8 cellular contexts compared by ENCODE assay signal in the genomic region with DNA sequence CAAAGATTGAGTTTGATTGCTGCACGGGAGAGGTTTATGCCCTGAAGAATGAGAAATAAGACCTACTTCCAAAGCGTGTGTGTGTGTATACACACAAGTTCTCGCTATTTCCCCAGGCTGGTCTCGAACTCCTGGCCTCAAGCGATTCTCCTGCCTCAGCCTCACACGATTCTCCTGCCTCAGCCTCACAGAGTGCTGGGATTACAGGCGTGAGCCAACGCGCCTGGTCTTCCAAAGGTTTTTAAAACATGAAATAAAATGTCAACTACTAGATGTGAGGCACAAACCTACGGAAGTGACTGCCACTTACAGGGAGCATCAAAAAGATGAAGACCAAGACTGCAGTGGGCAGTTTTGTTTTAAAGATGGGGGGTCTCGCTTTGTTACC. TPM values are rescaled to one million over a fixed set of nuclear protein-coding genes. Genes with fewer than 3 reads are reported as not detected.
A peak's percentile ranks its signal among the peaks of the same experiment; 100 is the strongest.
DNase-seq lines count a peak whose midpoint lies in the region; ATAC-seq, FAIRE-seq and TF ChIP-seq lines count a peak whose summit lies in the region.

No MANE protein-coding gene starts in this region.

- peak overlapping the region; percentile 100 for H3K27ac Mint-ChIP-seq in stimulated activated naive CD8-positive, alpha-beta T cell treated with anti-CD3 and anti-CD28 coated beads, Interleukin-15, Interleukin-2, amounts not matched to agents 100 ng/mL and 50 ng/mL, for 24 hours

- no peak for TF ChIP-seq CTCF in ascending aorta (IDR thresholded peaks at IDR 0.05)
- no peak for TF ChIP-seq CTCF in vagina (IDR thresholded peaks at IDR 0.05)

- intact Hi-C loops in ascending aorta (cut with DNase I): loop anchor here (1.0 to 5.0 kb wide), 3 partner anchors 58 to 655 kb away; partner anchors contain the start of genes ARL1, DRAM1, NUP37 and PARPBP
- intact Hi-C loops in vagina (cut with DNase I): no loop called here

- peak overlapping the region; percentile 100 for H3K4me3 Mint-ChIP-seq in stimulated activated naive CD8-positive, alpha-beta T cell treated with anti-CD3 and anti-CD28 coated beads, Interleukin-15, Interleukin-2, amounts not matched to agents 100 ng/mL and 50 ng/mL, for 24 hours

- no peak for DNase-seq in stimulated activated naive CD8-positive, alpha-beta T cell treated with anti-CD3 and anti-CD28 coated beads, Interleukin-15, Interleukin-2, amounts not matched to agents 100 U/mL and 50 U/mL, for 24 hours
- DNase-seq in ascending aorta (ENCODE audit: low spot score in 2 of 2) (no peak), vagina (ENCODE audit: extremely low spot score in 2 of 2) (no peak), RCC 7860 (ENCODE audit: low spot score) (no peak)
- no peak for DNase-seq in activated CD4-positive, CD25-positive, alpha-beta regulatory T cell treated with anti-CD3 and anti-CD28 coated beads, Interleukin-2, amount 50 U/mL, for 72 hours

- H3K4me3 ChIP-seq in ascending aorta (peak overlapping the region; percentile 74 to 95), muscle layer of colon (ENCODE audit: low read depth in 1 of 2, low read length in 2 of 2) (peak overlapping the region; percentile 75 to 83), vagina (peak overlapping the region; percentile 78 to 85)

- peak overlapping the region in 1 of 2 donors; percentile 89 for H3K27ac ChIP-seq in ascending aorta
- no peak overlapping the region for H3K27ac ChIP-seq in muscle layer of colon (ENCODE audit: low read depth, low read length)
- peak overlapping the region; percentile 86 for H3K27ac ChIP-seq in vagina

- TF ChIP-seq POLR2A in vagina (IDR thresholded peaks at IDR 0.05): no peak

- peaks cover 15% of the 10 kb centered on the region for H3K36me3 Mint-ChIP-seq in stimulated activated naive CD8-positive, alpha-beta T cell treated with anti-CD3 and anti-CD28 coated beads, Interleukin-15, Interleukin-2, amounts not matched to agents 100 ng/mL and 50 ng/mL, for 24 hours (ENCODE audit: low read depth)

- no peaks in the 10 kb centered on the region for H3K9me3 ChIP-seq in ascending aorta
- no peaks in the 10 kb centered on the region for H3K9me3 ChIP-seq in muscle layer of colon (ENCODE audit: low read length)
- no peaks in the 10 kb centered on the region for H3K9me3 ChIP-seq in vagina

- H3K9me3 Mint-ChIP-seq in stimulated activated naive CD8-positive, alpha-beta T cell treated with anti-CD3 and anti-CD28 coated beads, Interleukin-15, Interleukin-2, amounts not matched to agents 100 ng/mL and 50 ng/mL, for 24 hours: no peaks in the 10 kb centered on the region

- H3K4me1 Mint-ChIP-seq in stimulated activated naive CD8-positive, alpha-beta T cell treated with anti-CD3 and anti-CD28 coated beads, Interleukin-15, Interleukin-2, amounts not matched to agents 100 ng/mL and 50 ng/mL, for 24 hours (ENCODE audit: low read depth): peaks cover 45% of the 10 kb centered on the region

- H3K36me3 ChIP-seq in ascending aorta (no peaks in the 10 kb centered on the region), muscle layer of colon (ENCODE audit: insufficient read depth, low read length) (no peaks in the 10 kb centered on the region), vagina (peaks cover 0 to under 1% of the 10 kb centered on the region in 2 donors)

- ATAC-seq in stimulated activated naive CD8-positive, alpha-beta T cell treated with anti-CD3 and anti-CD28 coated beads, Interleukin-15, Interleukin-2, amounts not matched to agents 100 U/mL and 50 U/mL, for 24 hours: no peak
- ATAC-seq in GM19455 (IDR thresholded peaks at IDR 0.05; ENCODE audit: unreplicated experiment): no peak

- H3K27me3 Mint-ChIP-seq in stimulated activated naive CD8-positive, alpha-beta T cell treated with anti-CD3 and anti-CD28 coated beads, Interleukin-15, Interleukin-2, amounts not matched to agents 100 ng/mL and 50 ng/mL, for 24 hours: no peaks in the 10 kb centered on the region

- FAIRE-seq in RCC 7860 (lab: Jason Lieb, UNC): no peak

- H3K27me3 ChIP-seq in ascending aorta (no peaks in the 10 kb centered on the region), muscle layer of colon (ENCODE audit: control insufficient read depth in 1 of 2, insufficient read depth in 2 of 2, low read length in 2 of 2) (no peaks in the 10 kb centered on the region), vagina (no peaks in the 10 kb centered on the region)

- H3K9ac ChIP-seq in muscle layer of colon (ENCODE audit: low read length): no peak overlapping the region

- H3K4me1 ChIP-seq in ascending aorta: no peaks in the 10 kb centered on the region
- H3K4me1 ChIP-seq in muscle layer of colon (ENCODE audit: insufficient read depth, low read length): no peaks in the 10 kb centered on the region
- no peaks in the 10 kb centered on the region for H3K4me1 ChIP-seq in vagina

RNA-seq across cellular contexts. Expression of gene WASHC3, which starts 0.6 kb away (rescaled TPM):
- total RNA-seq in ascending aorta: 36.4 TPM
- 49.4 TPM for total RNA-seq in vagina

RNA-seq across cellular contexts. Expression of gene NUP37, which starts 57.5 kb away (rescaled TPM):
- 66.9 TPM for total RNA-seq in ascending aorta
- 22.6 TPM for total RNA-seq in vagina

RNA-seq across cellular contexts. Expression of gene PARPBP, which starts 57.6 kb away (rescaled TPM):
- total RNA-seq in ascending aorta (0.64 TPM), vagina (3.7 TPM)
